In the genomic region with DNA sequence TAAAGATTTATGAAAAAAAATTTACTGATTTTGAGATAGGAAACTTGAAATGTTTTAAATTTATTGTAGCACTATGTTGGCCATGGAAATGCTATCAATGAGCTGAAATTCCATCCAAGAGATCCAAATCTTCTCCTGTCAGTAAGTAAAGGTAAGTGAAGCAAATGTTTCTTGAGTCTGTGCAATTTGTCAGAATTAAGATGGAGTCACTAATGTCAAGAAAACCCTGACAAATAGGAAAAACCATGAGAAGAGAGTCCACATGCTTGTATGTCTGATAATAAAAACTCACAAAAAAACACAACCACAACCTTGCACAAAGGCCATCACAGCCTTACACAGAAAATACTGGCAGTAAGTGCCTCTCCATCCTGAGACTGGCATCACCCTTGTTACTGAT, we compare ENCODE assay signal across 21 cellular contexts.
"Had no signal": no experiment of that assay in that cellular context is flagged by ENCODE, and none has a peak within 500 bp of the region (broad histone marks: within the 10 kb centered on the region; RNA-seq: fewer than 3 reads in every experiment).

No MANE protein-coding gene starts in this region.

- FAIRE-seq: colon had no signal

- H3K36me3 ChIP-seq: neural progenitor cell, prostate gland had no signal

- H3K9me3 Mint-ChIP-seq: memory B cell; naive B cell; neural progenitor cell; stimulated activated naive CD8-positive, alpha-beta T cell treated with anti-CD3 and anti-CD28 coated beads, Interleukin-15, Interleukin-2, amounts not matched to agents 100 ng/mL and 50 ng/mL, for 24 hours; type B pancreatic cell had no signal

- H3K27ac Mint-ChIP-seq: brain; neural progenitor cell; stimulated activated naive CD8-positive, alpha-beta T cell treated with anti-CD3 and anti-CD28 coated beads, Interleukin-15, Interleukin-2, amounts not matched to agents 100 ng/mL and 50 ng/mL, for 24 hours; type B pancreatic cell had no signal

- H3K36me3 Mint-ChIP-seq: naive B cell had no signal

- H3K4me3 Mint-ChIP-seq: brain; memory B cell; naive B cell; neural progenitor cell; stimulated activated naive CD8-positive, alpha-beta T cell treated with anti-CD3 and anti-CD28 coated beads, Interleukin-15, Interleukin-2, amounts not matched to agents 100 ng/mL and 50 ng/mL, for 24 hours; type B pancreatic cell had no signal

- H3K4me3 ChIP-seq: hepatocyte, mucosa of descending colon, neural progenitor cell, prostate gland, right atrium auricular region, testis had no signal

- H3K4me1 Mint-ChIP-seq: neural progenitor cell had no signal

- H3K4me1 ChIP-seq: foreskin keratinocyte, neural progenitor cell, prostate gland, right atrium auricular region, testis had no signal

- H3K9me3 ChIP-seq: mucosa of descending colon, prostate gland, right atrium auricular region, testis had no signal

- H3K4me2 ChIP-seq: hepatocyte, neural progenitor cell had no signal

- ATAC-seq: foreskin keratinocyte, mucosa of descending colon had no signal

- DNase-seq: activated CD4-positive, alpha-beta T cell treated with anti-CD3 and anti-CD28 coated beads for 1 hour; activated CD4-positive, alpha-beta T cell treated with anti-CD3 and anti-CD28 coated beads, Interleukin-2, amount 50 U/mL, for 48 hours; anterior cingulate cortex; central memory CD4-positive, alpha-beta T cell; foreskin keratinocyte; mucosa of descending colon; naive B cell; stimulated activated CD4-positive, alpha-beta T cell treated with anti-CD3 and anti-CD28 coated beads, Interleukin-12 subunit alpha, Interleukin-12 subunit beta, amount 100 ng/mL, for 4 hours; stimulated activated CD4-positive, alpha-beta T cell treated with anti-CD3 and anti-CD28 coated beads, Interleukin-1b, Interleukin-23, amount 100 ng/mL, for 48 hours; stimulated activated CD8-positive, alpha-beta memory T cell treated with anti-CD3 and anti-CD28 coated beads, Interleukin-4, amount 100 ng/mL, for 48 hours; testis; WERI-Rb-1 had no signal

- H3K27me3 ChIP-seq: foreskin keratinocyte, hepatocyte, neural progenitor cell, right atrium auricular region, testis had no signal

- H3K27me3 Mint-ChIP-seq: brain; memory B cell; naive B cell; stimulated activated naive CD8-positive, alpha-beta T cell treated with anti-CD3 and anti-CD28 coated beads, Interleukin-15, Interleukin-2, amounts not matched to agents 100 ng/mL and 50 ng/mL, for 24 hours; type B pancreatic cell had no signal

- H3K27ac ChIP-seq: foreskin keratinocyte, hepatocyte, neural progenitor cell, prostate gland, right atrium auricular region, testis, WERI-Rb-1 had no signal
